37 cellular contexts compared by ENCODE assay signal in the genomic region with DNA sequence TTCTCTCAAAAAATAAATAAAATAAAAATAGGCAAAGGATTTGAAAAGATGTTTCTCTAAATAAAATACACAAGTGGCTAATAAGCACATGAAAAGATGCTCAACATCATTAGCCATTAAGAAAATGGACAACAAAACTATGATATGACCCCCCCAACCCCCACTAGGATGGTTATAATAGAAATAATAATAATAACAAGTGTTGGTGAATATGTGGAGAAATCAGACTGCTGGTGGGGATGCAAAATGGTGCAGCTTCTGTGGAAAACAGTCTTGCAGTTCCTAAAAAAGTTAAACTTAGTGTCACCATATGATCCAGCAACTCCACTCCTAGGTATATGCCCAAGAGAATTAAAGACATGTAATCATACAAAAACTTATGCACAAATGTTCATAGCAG. TPM values are rescaled to one million over a fixed set of nuclear protein-coding genes. Genes with fewer than 3 reads are reported as not detected.
"Had no signal": no experiment of that assay in that cellular context is flagged by ENCODE, and none has a peak within 500 bp of the region (broad histone marks: within the 10 kb centered on the region; RNA-seq: fewer than 3 reads in every experiment).

No MANE protein-coding gene starts in this region.

- H3K36me3 ChIP-seq: adrenal gland, ascending aorta, brain microvascular endothelial cell, breast epithelium, cardiac muscle cell had no signal

- ATAC-seq: activated naive CD4-positive, alpha-beta T cell treated with anti-CD3 and anti-CD28 coated beads, Interleukin-2, amount 50 U/mL, for 72 hours; activated naive CD8-positive, alpha-beta T cell treated with anti-CD3 and anti-CD28 coated beads, Interleukin-2, amount 50 U/mL, for 24 hours; activated T-cell treated with anti-CD3 and anti-CD28 coated beads, Interleukin-2, amount 50 U/mL, for 4 hours; activated T-cell treated with anti-CD3 and anti-CD28 coated beads, Interleukin-2, amount 50 U/mL, for 72 hours; activated T-helper 17 cell treated with anti-CD3 and anti-CD28 coated beads, Interleukin-2, amount 50 U/mL, for 72 hours; body of pancreas had no signal

- H3K27ac ChIP-seq: adrenal gland, ascending aorta, body of pancreas, brain microvascular endothelial cell, breast epithelium, cardiac muscle cell had no signal

- H3K4me3 ChIP-seq: adrenal gland, ascending aorta, body of pancreas, breast epithelium, cardiac muscle cell had no signal

- H3K27me3 ChIP-seq: adrenal gland, ascending aorta, body of pancreas, brain microvascular endothelial cell, breast epithelium, cardiac muscle cell had no signal

- H3K9me3 ChIP-seq: adrenal gland, ascending aorta, body of pancreas, breast epithelium had no signal

- DNase-seq: activated effector memory CD4-positive, alpha-beta T cell treated with anti-CD3 and anti-CD28 coated beads, Interleukin-2, amount 50 U/mL, for 16 hours; activated effector memory CD4-positive, alpha-beta T cell treated with Interleukin-2 at 50 U/mL for 16 hours; activated gamma-delta T cell; activated gamma-delta T cell treated with Interleukin-2 at 50 U/mL for 16 hours; activated naive CD4-positive, alpha-beta T cell; activated naive CD4-positive, alpha-beta T cell treated with anti-CD3 and anti-CD28 coated beads for 36 hours; activated naive CD4-positive, alpha-beta T cell treated with anti-CD3 and anti-CD28 coated beads, Interleukin-2, amount 10 ng/mL, durations not matched to agents 7 days and 5 days; activated naive CD4-positive, alpha-beta T cell treated with anti-CD3 and anti-CD28 coated beads, Interleukin-2, amount 50 U/mL, for 16 hours; activated naive CD4-positive, alpha-beta T cell treated with Interleukin-2 at 50 U/mL for 16 hours; activated naive CD8-positive, alpha-beta T cell treated with anti-CD3 and anti-CD28 coated beads for 36 hours; activated naive CD8-positive, alpha-beta T cell treated with anti-CD3 and anti-CD28 coated beads, Interleukin-2, amount 10 ng/mL, durations not matched to agents 7 days and 5 days; activated naive CD8-positive, alpha-beta T cell treated with anti-CD3 and anti-CD28 coated beads, Interleukin-2, amount 50 U/mL, for 24 hours; activated T-cell treated with anti-CD3 and anti-CD28 coated beads, Interleukin-2, amount 50 U/mL, for 24 hours; activated T-cell treated with anti-CD3 and anti-CD28 coated beads, Interleukin-2, amount 50 U/mL, for 4 hours; activated T-cell treated with anti-CD3 and anti-CD28 coated beads, Interleukin-2, amount 50 U/mL, for 48 hours; activated T-cell treated with anti-CD3 and anti-CD28 coated beads, Interleukin-2, amount 50 U/mL, for 72 hours; adrenal gland; amniotic stem cell; amygdala; anterior cingulate cortex; body of pancreas; brain microvascular endothelial cell; caudate nucleus; central memory CD4-positive, alpha-beta T cell; cerebellar nuclear complex had no signal

- H3K4me1 ChIP-seq: adrenal gland, ascending aorta, body of pancreas, breast epithelium had no signal

RNA-seq across cellular contexts. Expression of gene CHAD, which starts 30.6 kb away (rescaled TPM):
- total RNA-seq: activated naive CD4-positive, alpha-beta T cell treated with anti-CD3 and anti-CD28 coated beads for 36 hours; activated naive CD4-positive, alpha-beta T cell treated with anti-CD3 and anti-CD28 coated beads, Interleukin-2, amount 50 U/mL, for 72 hours; activated naive CD8-positive, alpha-beta T cell treated with anti-CD3 and anti-CD28 coated beads for 36 hours; activated naive CD8-positive, alpha-beta T cell treated with anti-CD3 and anti-CD28 coated beads, Interleukin-2, amount 10 ng/mL, durations not matched to agents 7 days and 5 days; activated T-cell treated with anti-CD3 and anti-CD28 coated beads, Interleukin-2, amount 50 U/mL, for 4 hours; activated T-cell treated with anti-CD3 and anti-CD28 coated beads, Interleukin-2, amount 50 U/mL, for 72 hours; activated T-helper 1 cell treated with anti-CD3 and anti-CD28 coated beads, Interleukin-12 subunit alpha, Interleukin-12 subunit beta, Interleukin-2, Interleukin-4 antibody, amounts not matched to agents 30 ng/mL and 10 ng/mL and 1 ng/mL, durations not matched to agents 14 hours and 24 hours and 36 hours; activated T-helper 17 cell treated with anti-CD3 and anti-CD28 coated beads, Interleukin-2, amount 50 U/mL, for 72 hours; activated T-helper 2 cell treated with anti-CD3 and anti-CD28 coated beads, Interferon-gamma antibody, Interleukin-2, Interleukin-4, amounts not matched to agents 10 μg/mL and 5 μg/mL and 100 μg/mL, durations not matched to agents 14 hours and 24 hours and 36 hours; ascending aorta; astrocyte; bronchial epithelial cell; cardiac muscle cell; cerebellum had no signal

RNA-seq across cellular contexts. Expression of gene EPN3, which starts 33.3 kb away (rescaled TPM):
- total RNA-seq: activated naive CD4-positive, alpha-beta T cell treated with anti-CD3 and anti-CD28 coated beads for 36 hours; activated naive CD4-positive, alpha-beta T cell treated with anti-CD3 and anti-CD28 coated beads, Interleukin-2, amount 50 U/mL, for 72 hours; activated naive CD8-positive, alpha-beta T cell treated with anti-CD3 and anti-CD28 coated beads for 36 hours; activated naive CD8-positive, alpha-beta T cell treated with anti-CD3 and anti-CD28 coated beads, Interleukin-2, amount 10 ng/mL, durations not matched to agents 7 days and 5 days; activated T-cell treated with anti-CD3 and anti-CD28 coated beads, Interleukin-2, amount 50 U/mL, for 72 hours; activated T-helper 1 cell treated with anti-CD3 and anti-CD28 coated beads, Interleukin-12 subunit alpha, Interleukin-12 subunit beta, Interleukin-2, Interleukin-4 antibody, amounts not matched to agents 30 ng/mL and 10 ng/mL and 1 ng/mL, durations not matched to agents 14 hours and 24 hours and 36 hours; activated T-helper 17 cell treated with anti-CD3 and anti-CD28 coated beads, Interleukin-2, amount 50 U/mL, for 72 hours; activated T-helper 2 cell treated with anti-CD3 and anti-CD28 coated beads, Interferon-gamma antibody, Interleukin-2, Interleukin-4, amounts not matched to agents 10 μg/mL and 5 μg/mL and 100 μg/mL, durations not matched to agents 14 hours and 24 hours and 36 hours; aorta; chondrocyte had no signal
